ENCODE assay signal across 1 cellular context in genomic region chr4:61201562-61202099, GRCh38.
TF ChIP-seq lines count a peak whose summit lies in the region.

No MANE protein-coding gene starts in this region.

TF ChIP-seq in HEK293, 187 proteins besides CTCF, POLR2A, EP300 and RAD21 (continued from another document):
- TF ChIP-seq PRDM4 (tag by site-specific recombination; IDR thresholded peaks at IDR 0.05) (no peak), KLF9 (tag by site-specific recombination; IDR thresholded peaks at IDR 0.05; ENCODE audit: low read depth) (no peak), ZBTB17 (tag by site-specific recombination; IDR thresholded peaks at IDR 0.05) (no peak), ZNF157 (tag by site-specific recombination; IDR thresholded peaks at IDR 0.05) (no peak), ZEB2 (tag by site-specific recombination; IDR thresholded peaks at IDR 0.05) (no peak), ZNF398 (tag by site-specific recombination; IDR thresholded peaks at IDR 0.05) (peak; percentile 66), ZBTB48 (tag by site-specific recombination; IDR thresholded peaks at IDR 0.05) (no peak), ZNF311 (tag by site-specific recombination; IDR thresholded peaks at IDR 0.05; ENCODE audit: borderline replicate concordance) (no peak), ZNF776 (tag by site-specific recombination; IDR thresholded peaks at IDR 0.05; ENCODE audit: borderline replicate concordance) (no peak), PRDM2 (tag by site-specific recombination; IDR thresholded peaks at IDR 0.05; ENCODE audit: borderline replicate concordance) (no peak), ZNF660 (tag by site-specific recombination; IDR thresholded peaks at IDR 0.05) (no peak), ZSCAN18 (tag by site-specific recombination; IDR thresholded peaks at IDR 0.05) (no peak), ZNF416 (tag by site-specific recombination; IDR thresholded peaks at IDR 0.05) (no peak), ZNF341 (tag by site-specific recombination; IDR thresholded peaks at IDR 0.05; ENCODE audit: low read depth) (no peak), ZNF777 (tag by site-specific recombination; IDR thresholded peaks at IDR 0.05; ENCODE audit: borderline replicate concordance) (no peak), GLI4 (tag by site-specific recombination; IDR thresholded peaks at IDR 0.05) (no peak)
